In the genomic region with DNA sequence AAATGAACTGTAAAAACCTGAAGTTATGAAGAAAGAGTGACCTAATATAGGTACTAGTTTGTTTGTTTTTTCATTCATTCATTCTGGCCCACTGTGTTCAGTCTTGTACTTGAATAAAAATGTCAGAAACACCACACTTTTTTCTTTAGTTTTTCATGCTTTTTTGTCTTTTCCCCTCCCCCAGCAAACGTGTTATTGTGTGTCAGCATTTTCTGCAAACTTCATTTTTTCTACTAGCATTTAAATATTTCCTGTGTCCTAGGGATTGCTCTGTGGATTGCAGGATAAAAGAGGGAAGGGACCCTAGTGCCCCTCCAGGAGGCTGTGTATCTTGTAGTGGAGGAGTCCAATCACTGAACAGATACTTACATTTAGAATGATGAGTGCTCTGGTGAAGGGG, we compare ENCODE assay signal across 27 cellular contexts.
"Had no signal": no experiment of that assay in that cellular context is flagged by ENCODE, and none has a peak within 500 bp of the region (broad histone marks: within the 10 kb centered on the region; RNA-seq: fewer than 3 reads in every experiment).

No MANE protein-coding gene starts in this region.

- H3K9me3 ChIP-seq: colonic mucosa, esophagus squamous epithelium, heart right ventricle, lower lobe of right lung, psoas muscle, spleen, testis, tibial artery had no signal

- H3K9me3 Mint-ChIP-seq: dendritic cell treated with granulocyte-macrophage colony-stimulating factor and Interleukin-4, amounts not matched to agents 40 ng/mL and 50 ng/mL, for 4 days; naive thymus-derived CD8-positive, alpha-beta T cell; stimulated activated memory B cell treated with anti-CD40 and anti-IgM and Interleukin-4, amounts not matched to agents 10 μg/mL and 1 μg/mL and 100 μg/mL, for 72 hours; type B pancreatic cell had no signal

- H3K27ac Mint-ChIP-seq: dendritic cell treated with granulocyte-macrophage colony-stimulating factor and Interleukin-4, amounts not matched to agents 40 ng/mL and 50 ng/mL, for 4 days; stimulated activated memory B cell treated with anti-CD40 and anti-IgM and Interleukin-4, amounts not matched to agents 10 μg/mL and 1 μg/mL and 100 μg/mL, for 72 hours; type B pancreatic cell had no signal

- H3K27me3 Mint-ChIP-seq: dendritic cell treated with granulocyte-macrophage colony-stimulating factor and Interleukin-4, amounts not matched to agents 40 ng/mL and 50 ng/mL, for 4 days; naive thymus-derived CD8-positive, alpha-beta T cell; stimulated activated memory B cell treated with anti-CD40 and anti-IgM and Interleukin-4, amounts not matched to agents 10 μg/mL and 1 μg/mL and 100 μg/mL, for 72 hours; type B pancreatic cell had no signal

- H3K36me3 ChIP-seq: colonic mucosa had no signal

- H3K4me3 ChIP-seq: colonic mucosa, esophagus squamous epithelium, heart right ventricle, lower lobe of right lung, psoas muscle, skin epidermis, spleen, testis, tibial artery had no signal

- H3K27ac ChIP-seq: colonic mucosa, esophagus squamous epithelium, heart right ventricle, lower lobe of right lung, psoas muscle, skin epidermis, spleen, testis, tibial artery had no signal

- H3K4me1 Mint-ChIP-seq: stimulated activated memory B cell treated with anti-CD40 and anti-IgM and Interleukin-4, amounts not matched to agents 10 μg/mL and 1 μg/mL and 100 μg/mL, for 72 hours had no signal

- DNase-seq: colonic mucosa; effector memory CD4-positive, alpha-beta T cell; erythroblast; esophagus squamous epithelium; foreskin melanocyte; glutamatergic neuron; heart right ventricle; hippocampal formation; islet precursor cell; kidney glomerular epithelial cell; left colon; left ventricle myocardium superior; lower lobe of right lung; naive thymus-derived CD8-positive, alpha-beta T cell; nucleus accumbens; psoas muscle; right cardiac atrium; spleen; stimulated activated CD4-positive, alpha-beta T cell treated with anti-CD3 and anti-CD28 coated beads, Interleukin-4, amount 100 ng/mL, for 4 hours; stimulated activated naive CD8-positive, alpha-beta T cell treated with anti-CD3 and anti-CD28 coated beads, Interleukin-15, Interleukin-2, amounts not matched to agents 100 U/mL and 50 U/mL, for 24 hours; substantia nigra; testis; tibial artery had no signal

- H3K4me1 ChIP-seq: colonic mucosa, esophagus squamous epithelium, heart right ventricle, lower lobe of right lung, psoas muscle, spleen, testis had no signal

- ATAC-seq: heart right ventricle; left colon; left ventricle myocardium superior; lower lobe of right lung; naive thymus-derived CD8-positive, alpha-beta T cell; psoas muscle; right cardiac atrium; stimulated activated memory B cell treated with anti-CD40 and anti-IgM and Interleukin-4, amounts not matched to agents 10 μg/mL and 1 μg/mL and 100 μg/mL, for 72 hours; stimulated activated naive CD8-positive, alpha-beta T cell treated with anti-CD3 and anti-CD28 coated beads, Interleukin-15, Interleukin-2, amounts not matched to agents 100 U/mL and 50 U/mL, for 24 hours had no signal

- H3K4me3 Mint-ChIP-seq: dendritic cell treated with granulocyte-macrophage colony-stimulating factor and Interleukin-4, amounts not matched to agents 40 ng/mL and 50 ng/mL, for 4 days; naive thymus-derived CD8-positive, alpha-beta T cell; stimulated activated memory B cell treated with anti-CD40 and anti-IgM and Interleukin-4, amounts not matched to agents 10 μg/mL and 1 μg/mL and 100 μg/mL, for 72 hours; type B pancreatic cell had no signal

- H3K27me3 ChIP-seq: colonic mucosa, esophagus squamous epithelium, heart right ventricle, spleen, testis, tibial artery had no signal
